In genomic region chr12:26182377-26182776, GRCh38 we compare ENCODE assay signal across 8 cellular contexts.
"Had no signal": no experiment of that assay in that cellular context is flagged by ENCODE, and none has a peak within 500 bp of the region (broad histone marks: within the 10 kb centered on the region; RNA-seq: fewer than 3 reads in every experiment).

No MANE protein-coding gene starts in this region.

- DNase-seq: GDM1, GF-D8 had no signal

- FAIRE-seq: G401.6, GM12878, GM12891, GM12892, GM18507, GM19239 had no signal

- ATAC-seq: GM12878 had no signal

- H3K4me3 ChIP-seq: GM12878 had no signal
